ENCODE assay signal across 8 cellular contexts in the genomic region with DNA sequence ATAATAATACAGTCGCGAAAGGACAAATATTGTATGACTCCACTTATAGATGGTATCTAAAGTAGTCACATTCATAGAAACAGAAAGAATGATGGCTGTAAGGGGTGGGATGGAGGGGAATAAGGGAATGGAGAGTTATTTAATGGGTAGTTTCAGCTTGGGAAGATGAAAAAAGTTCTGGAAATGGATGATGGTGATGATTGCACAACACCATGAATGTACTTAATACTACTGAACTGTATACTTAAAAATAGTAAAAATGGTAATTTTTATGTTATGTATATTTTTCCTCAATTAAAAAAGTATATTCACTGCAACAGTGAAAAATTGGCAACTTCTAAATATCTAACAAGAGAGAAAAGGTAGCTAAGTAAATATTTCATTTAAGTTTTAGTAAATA.
"Had no signal": no experiment of that assay in that cellular context is flagged by ENCODE, and none has a peak within 500 bp of the region (broad histone marks: within the 10 kb centered on the region; RNA-seq: fewer than 3 reads in every experiment).

No MANE protein-coding gene starts in this region.

- DNase-seq: GDM1, GF-D8 had no signal

- H3K4me3 ChIP-seq: GM12878 had no signal

- FAIRE-seq: G401.6, GM12878, GM12891, GM12892, GM18507, GM19239 had no signal

- ATAC-seq: GM12878 had no signal
